18 cellular contexts compared by ENCODE assay signal in genomic region chr1:210358511-210359148, GRCh38.
"Had no signal": no experiment of that assay in that cellular context is flagged by ENCODE, and none has a peak within 500 bp of the region (broad histone marks: within the 10 kb centered on the region; RNA-seq: fewer than 3 reads in every experiment).

No MANE protein-coding gene starts in this region.

- H3K9me3 Mint-ChIP-seq: nephron progenitor cell had no signal

- ATAC-seq: T-helper 17 cell had no signal

- H3K27ac ChIP-seq: brain microvascular endothelial cell, esophagus squamous epithelium, left ventricle myocardium inferior, thyroid gland, uterus had no signal

- DNase-seq: activated CD4-positive, alpha-beta T cell treated with anti-CD3 and anti-CD28 coated beads, Interleukin-2, amount 50 U/mL, for 1 hour; activated CD4-positive, CD25-positive, alpha-beta regulatory T cell; activated effector memory CD4-positive, alpha-beta T cell treated with Interleukin-2 at 50 U/mL for 16 hours; activated T-cell treated with anti-CD3 and anti-CD28 coated beads, Interleukin-2, amount 50 U/mL, for 1 hour; amygdala; brain microvascular endothelial cell; esophagus squamous epithelium; foreskin fibroblast; glutamatergic neuron; islet precursor cell; left ventricle myocardium inferior; mesenchymal stem cell; nephron progenitor cell; stimulated activated CD4-positive, alpha-beta T cell treated with anti-CD3 and anti-CD28 coated beads, Interleukin-4, amount 100 ng/mL, for 1 hour; T-helper 17 cell; thyroid gland; uterus had no signal

- H3K27me3 Mint-ChIP-seq: activated naive CD8-positive, alpha-beta T cell; T-helper 17 cell had no signal

- H3K27me3 ChIP-seq: brain microvascular endothelial cell, esophagus squamous epithelium, thyroid gland, uterus had no signal

- H3K4me1 Mint-ChIP-seq: nephron progenitor cell had no signal

- H3K27ac Mint-ChIP-seq: activated naive CD8-positive, alpha-beta T cell; nephron progenitor cell; T-helper 17 cell had no signal

- H3K4me3 ChIP-seq: esophagus squamous epithelium, left ventricle myocardium inferior, thyroid gland, uterus had no signal

- H3K9me3 ChIP-seq: esophagus squamous epithelium, left ventricle myocardium inferior, thyroid gland, uterus had no signal

- H3K4me3 Mint-ChIP-seq: activated naive CD8-positive, alpha-beta T cell; nephron progenitor cell; T-helper 17 cell had no signal

- H3K36me3 ChIP-seq: brain microvascular endothelial cell, esophagus squamous epithelium, left ventricle myocardium inferior, thyroid gland, uterus had no signal
